ENCODE assay signal across 8 cellular contexts in the genomic region with DNA sequence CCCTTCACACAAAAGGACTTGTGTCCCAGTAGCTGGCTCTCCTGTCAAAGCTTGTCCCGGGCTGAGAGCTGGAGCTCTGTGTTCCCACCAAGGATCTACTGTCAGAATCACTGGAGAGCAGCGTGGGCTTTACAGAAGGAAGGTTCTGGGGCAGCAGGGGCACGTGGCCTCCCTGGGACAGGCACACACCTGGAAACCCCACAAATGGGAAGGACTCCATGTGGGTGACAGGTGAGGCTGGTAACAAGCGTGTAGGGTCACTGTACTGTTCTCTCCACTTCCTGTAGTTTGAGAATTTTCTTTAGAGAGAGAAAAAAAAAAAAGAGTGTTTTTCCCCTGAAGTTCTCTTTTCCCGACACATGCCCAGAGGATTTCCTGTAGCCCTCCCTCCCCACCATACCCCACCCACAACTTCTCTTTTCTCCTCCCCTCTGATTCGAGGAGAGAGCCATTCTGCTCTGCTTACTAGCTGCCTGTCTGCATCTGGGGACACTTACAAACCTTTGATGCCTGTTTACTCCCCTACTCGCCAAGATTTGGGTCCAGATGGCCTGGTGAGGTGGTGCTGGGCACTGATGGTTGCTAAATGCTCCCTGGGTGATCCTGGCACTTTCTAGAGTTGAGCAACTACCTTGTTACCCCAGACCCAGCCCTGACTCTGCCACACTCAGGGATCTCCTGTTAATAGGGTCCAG.
DNase-seq lines count a peak whose midpoint lies in the region; ATAC-seq and TF ChIP-seq lines count a peak whose summit lies in the region.

No MANE protein-coding gene starts in this region.

- TF ChIP-seq CTCF in body of pancreas (IDR thresholded peaks at IDR 0.05) (no peak), suprapubic skin (IDR thresholded peaks at IDR 0.05) (no peak)

- H3K36me3 ChIP-seq in body of pancreas (replicated peaks in 1 of 2; ENCODE audit: insufficient read depth in 1 of 2, low read depth in 2 of 2) (no peaks in the 10 kb centered on the region), suprapubic skin (no peaks in the 10 kb centered on the region)

- H3K4me1 ChIP-seq in body of pancreas (peaks cover 16% of the 10 kb centered on the region), suprapubic skin (peaks cover 49% of the 10 kb centered on the region)

- H3K4me3 ChIP-seq in body of pancreas (no peak overlapping the region), suprapubic skin (no peak overlapping the region)

- no peaks in the 10 kb centered on the region for H3K27me3 ChIP-seq in body of pancreas
- no peaks in the 10 kb centered on the region for H3K27me3 ChIP-seq in suprapubic skin

- ATAC-seq in body of pancreas (peak; percentile 24), left lobe of liver (peak; percentile 70), GM18498 (IDR thresholded peaks at IDR 0.05; ENCODE audit: unreplicated experiment) (no peak), HG03520 (IDR thresholded peaks at IDR 0.05; ENCODE audit: unreplicated experiment) (no peak)

- TF ChIP-seq POLR2A in body of pancreas (IDR thresholded peaks at IDR 0.05) (peak in 1 of 3 donors; percentile 15), suprapubic skin (IDR thresholded peaks at IDR 0.05) (no peak)

- DNase-seq in LHCN-M2 (ENCODE audit: low read depth) (peak; percentile 56), body of pancreas (peak in 1 of 4 donors; percentile 64), left lobe of liver (ENCODE audit: low spot score) (peak; percentile 59), suprapubic skin (ENCODE audit: low spot score in 2 of 2) (no peak), NCI-H2107 (lab: John Stamatoyannopoulos, UW) (no peak), iPS-NIHi11 (ENCODE audit: low spot score) (no peak)

- H3K9me3 ChIP-seq in body of pancreas (no peaks in the 10 kb centered on the region), suprapubic skin (no peaks in the 10 kb centered on the region)

- TF ChIP-seq EP300 in suprapubic skin (IDR thresholded peaks at IDR 0.05), result no peak

- intact Hi-C loops in body of pancreas (cut with DNase I), result no loop called here

- WGBS in body of pancreas, 2 donors, result 15 to 17% methylated on average over 7 of the region's 7 CpGs
- 22% methylated on average over 7 of the region's 7 CpGs for WGBS in suprapubic skin

- H3K27ac ChIP-seq in body of pancreas (peak overlapping the region; percentile 67 to 88 (median 80)), suprapubic skin (peak overlapping the region; percentile 85)

Comparison
In these comparisons a context has a peak if more than half of its experiments do, and no peak if none do; other contexts are left out.
1. DNase-seq: peak in LHCN-M2 (single experiment) and left lobe of liver (single experiment); none in suprapubic skin (0 of 2), NCI-H2107 (single experiment) and iPS-NIHi11 (single experiment).
2. ATAC-seq: peak in body of pancreas (single experiment) and left lobe of liver (single experiment); none in GM18498 (single experiment) and HG03520 (single experiment).